Comparison of ENCODE assay signal across 22 cellular contexts in genomic region chr1:29999595-29999994, GRCh38.
DNase-seq lines count a peak whose midpoint lies in the region; ATAC-seq and TF ChIP-seq lines count a peak whose summit lies in the region.
"Had no signal": no experiment of that assay in that cellular context is flagged by ENCODE, and none has a peak within 500 bp of the region (broad histone marks: within the 10 kb centered on the region; RNA-seq: fewer than 3 reads in every experiment).

No MANE protein-coding gene starts in this region.

- no peak overlapping the region for H4K8ac ChIP-seq in mesenchymal stem cell (ENCODE audit: low read length)

- H3K18ac ChIP-seq in mesenchymal stem cell (ENCODE audit: low read depth in 1 of 2, low read length in 2 of 2) = no peak overlapping the region

- no peak overlapping the region for H3K4me2 ChIP-seq in mesenchymal stem cell (ENCODE audit: low read length, poor library complexity, severe bottlenecking)
- H3K4me2 ChIP-seq: BLaER1 had no signal

- no peak overlapping the region for H3K4me3 ChIP-seq in esophagus muscularis mucosa
- H3K4me3 ChIP-seq in mesenchymal stem cell (ENCODE audit: insufficient read depth in 1 of 2, low read depth in 1 of 2, low read length in 2 of 2) = no peak overlapping the region
- H3K4me3 ChIP-seq: BLaER1, GM12878 had no signal

- in situ Hi-C loops in KBM-7 (cut with MboI; ENCODE audit: low pct_unique_long_range_greater_than_20kb, low sequenced_read_pairs) = no loop called here

- H2BK5ac ChIP-seq in mesenchymal stem cell (ENCODE audit: low read depth, low read length, poor library complexity, severe bottlenecking) = no peak overlapping the region

- H3K36me3 ChIP-seq in esophagus muscularis mucosa (no peaks in the 10 kb centered on the region), mesenchymal stem cell (ENCODE audit: control insufficient read depth in 1 of 2, insufficient read depth in 2 of 2, low read depth in 1 of 2, low read length in 2 of 2) (no peaks in the 10 kb centered on the region)
- H3K36me3 ChIP-seq: BE2C, BLaER1 had no signal

- H2BK120ac ChIP-seq in mesenchymal stem cell (ENCODE audit: low read depth, low read length) = no peak overlapping the region

- intact Hi-C loops in esophagus muscularis mucosa (cut with DNase I) = no loop called here

- peaks cover 0 to 8% (median 5%) of the 10 kb centered on the region in 4 donors for H3K9me3 ChIP-seq in esophagus muscularis mucosa
- H3K9me3 ChIP-seq in mesenchymal stem cell (ENCODE audit: control insufficient read depth, low read length) = no peaks in the 10 kb centered on the region
- H3K9me3 ChIP-seq: BE2C had no signal

- peak; percentile 87 for DNase-seq in esophagus muscularis mucosa (ENCODE audit: extremely low spot score)
- no peak for DNase-seq in mesenchymal stem cell
- DNase-seq in ureter (ENCODE audit: low spot score) = no peak
- DNase-seq in KBM-7 = no peak
- DNase-seq: 8988T; ACHN; BE2C; C1 segment of cervical spinal cord; CD4-positive, alpha-beta memory T cell; CD4-positive, CD25-positive, alpha-beta regulatory T cell; CD8-positive, alpha-beta memory T cell; COR-L47; DMS 273 treated with DMSO at 0.1 percent for 48 hours; DMS153; DMS53; DMS79; DND-41; EL; GDM1 had no signal

- no peak overlapping the region for H3K23ac ChIP-seq in mesenchymal stem cell (ENCODE audit: low read length in 2 of 2)

- TF ChIP-seq CTCF in esophagus muscularis mucosa (IDR thresholded peaks at IDR 0.05) = no peak

- no peak for ATAC-seq in GM18870 (IDR thresholded peaks at IDR 0.05; ENCODE audit: unreplicated experiment)
- ATAC-seq: GM12878 had no signal

- no peaks in the 10 kb centered on the region for H3K27me3 ChIP-seq in esophagus muscularis mucosa
- peaks cover 0 to 14% of the 10 kb centered on the region in 2 experiments for H3K27me3 ChIP-seq in mesenchymal stem cell (ENCODE audit: control insufficient read depth in 1 of 2, insufficient read depth in 1 of 2, low read length in 2 of 2)
- H3K27me3 ChIP-seq: BE2C, BLaER1 had no signal

- H3K27ac ChIP-seq in esophagus muscularis mucosa (replicated peaks in 1 of 4) = no peak overlapping the region
- H3K27ac ChIP-seq in mesenchymal stem cell (ENCODE audit: low read length, poor library complexity, severe bottlenecking) = no peak overlapping the region
- H3K27ac ChIP-seq: BLaER1 had no signal

- H3K14ac ChIP-seq in mesenchymal stem cell (ENCODE audit: low read length in 2 of 2) = no peak overlapping the region

- no peak overlapping the region for H2BK15ac ChIP-seq in mesenchymal stem cell (ENCODE audit: low read depth, poor library complexity, severe bottlenecking)

- H3K4me1 ChIP-seq in esophagus muscularis mucosa (no peaks in the 10 kb centered on the region), mesenchymal stem cell (ENCODE audit: control insufficient read depth, insufficient read depth, low read depth, low read length) (no peaks in the 10 kb centered on the region)
- H3K4me1 ChIP-seq: BE2C, BLaER1 had no signal

- H3K9ac ChIP-seq in mesenchymal stem cell (ENCODE audit: low read length) = no peak overlapping the region
- H3K9ac ChIP-seq: BLaER1 had no signal

- H2AK5ac ChIP-seq in mesenchymal stem cell (ENCODE audit: low read length, severe bottlenecking) = no peak overlapping the region

- TF ChIP-seq EP300 in esophagus muscularis mucosa (IDR thresholded peaks at IDR 0.05) = no peak

- no peak overlapping the region for H2BK12ac ChIP-seq in mesenchymal stem cell (ENCODE audit: low read length in 2 of 2)

- 67% methylated on average over 1 of the region's 1 CpG for WGBS in esophagus muscularis mucosa
- WGBS in mesenchymal stem cell = 60% methylated on average over 1 of the region's 1 CpG

- H2AFZ ChIP-seq in mesenchymal stem cell (ENCODE audit: low read depth, low read length) = no peak overlapping the region

- TF ChIP-seq POLR2A in esophagus muscularis mucosa (IDR thresholded peaks at IDR 0.05; ENCODE audit: low read depth) = no peak

- no peaks in the 10 kb centered on the region for H3K79me1 ChIP-seq in mesenchymal stem cell (replicated peaks; ENCODE audit: low read length, poor library complexity, severe bottlenecking)

- no peak overlapping the region for H3K4ac ChIP-seq in mesenchymal stem cell (ENCODE audit: low read depth in 1 of 2, low read length in 2 of 2)

- H4K91ac ChIP-seq in mesenchymal stem cell (ENCODE audit: low read length) = peak overlapping the region; percentile 18
